ENCODE assay signal across 15 cellular contexts in genomic region chr13:19910336-19911072, GRCh38. TPM values are rescaled to one million over a fixed set of nuclear protein-coding genes. Genes with fewer than 3 reads are reported as not detected.
DNase-seq lines count a peak whose midpoint lies in the region; ATAC-seq, FAIRE-seq and TF ChIP-seq lines count a peak whose summit lies in the region.
"Had no signal": no experiment of that assay in that cellular context is flagged by ENCODE, and none has a peak within 500 bp of the region (broad histone marks: within the 10 kb centered on the region; RNA-seq: fewer than 3 reads in every experiment).

No MANE protein-coding gene starts in this region.

- DNase-seq in ELR (ENCODE audit: low read depth): peak; percentile 88
- peak; percentile 73 for DNase-seq in RCC 7860 (ENCODE audit: low spot score)
- DNase-seq in fibroblast of pulmonary artery (ENCODE audit: low read depth): peak; percentile 8
- DNase-seq in renal cortical epithelial cell (ENCODE audit: low read depth): peak; percentile 81
- no peak for DNase-seq in erythroblast (lab: John Stamatoyannopoulos, UW)
- no peak for DNase-seq in medulla oblongata (ENCODE audit: extremely low spot score)
- DNase-seq in activated CD4-positive, CD25-positive, alpha-beta regulatory T cell treated with anti-CD3 and anti-CD28 coated beads, Interleukin-2, amount 50 U/mL, for 72 hours: no peak
- DNase-seq: activated CD4-positive, alpha-beta T cell treated with anti-CD3 and anti-CD28 coated beads for 36 hours; activated effector memory CD4-positive, alpha-beta T cell treated with Interleukin-2 at 50 U/mL for 16 hours; KBM-7; naive B cell; NCI-H187 treated with DMSO at 0.1 percent for 48 hours; sigmoid colon had no signal

- peak; percentile 78 for FAIRE-seq in RCC 7860 (lab: Jason Lieb, UNC)
- FAIRE-seq: endometrium had no signal

- no peak for TF ChIP-seq POLR2A in erythroblast (IDR thresholded peaks at IDR 0.05; ENCODE audit: low read length)

- no peak for ATAC-seq in GM19467 (IDR thresholded peaks at IDR 0.05; ENCODE audit: unreplicated experiment)
- ATAC-seq: activated CD4-positive, alpha-beta T cell treated with anti-CD3 and anti-CD28 coated beads for 36 hours had no signal

- no peak for TF ChIP-seq CTCF in fibroblast of pulmonary artery (IDR thresholded peaks at IDR 0.05; ENCODE audit: low read length, missing control alignments)

- no peak overlapping the region for H3K4me3 ChIP-seq in fibroblast of pulmonary artery (replicated peaks; ENCODE audit: low read depth, low read length)
- H3K4me3 ChIP-seq: sigmoid colon had no signal

RNA-seq across cellular contexts. Expression of gene ZMYM5, which starts 47.1 kb away (rescaled TPM):
- 15.8 and 18.9 TPM in 2 replicates for total RNA-seq in renal cortical epithelial cell

RNA-seq across cellular contexts. Expression of gene ZMYM2, which starts 48.0 kb away (rescaled TPM):
- 57.3 and 105 TPM in 2 replicates for total RNA-seq in renal cortical epithelial cell

Comparison
In these comparisons a context has a peak if more than half of its experiments do, and no peak if none do; other contexts are left out.
1. DNase-seq: peak in ELR (single experiment), RCC 7860 (single experiment), fibroblast of pulmonary artery (single experiment) and renal cortical epithelial cell (single experiment); none in erythroblast (0 of 2), medulla oblongata (single experiment) and activated CD4-positive, CD25-positive, alpha-beta regulatory T cell treated with anti-CD3 and anti-CD28 coated beads, Interleukin-2, amount 50 U/mL, for 72 hours (single experiment).